Comparison of ENCODE assay signal across 9 cellular contexts in the genomic region with DNA sequence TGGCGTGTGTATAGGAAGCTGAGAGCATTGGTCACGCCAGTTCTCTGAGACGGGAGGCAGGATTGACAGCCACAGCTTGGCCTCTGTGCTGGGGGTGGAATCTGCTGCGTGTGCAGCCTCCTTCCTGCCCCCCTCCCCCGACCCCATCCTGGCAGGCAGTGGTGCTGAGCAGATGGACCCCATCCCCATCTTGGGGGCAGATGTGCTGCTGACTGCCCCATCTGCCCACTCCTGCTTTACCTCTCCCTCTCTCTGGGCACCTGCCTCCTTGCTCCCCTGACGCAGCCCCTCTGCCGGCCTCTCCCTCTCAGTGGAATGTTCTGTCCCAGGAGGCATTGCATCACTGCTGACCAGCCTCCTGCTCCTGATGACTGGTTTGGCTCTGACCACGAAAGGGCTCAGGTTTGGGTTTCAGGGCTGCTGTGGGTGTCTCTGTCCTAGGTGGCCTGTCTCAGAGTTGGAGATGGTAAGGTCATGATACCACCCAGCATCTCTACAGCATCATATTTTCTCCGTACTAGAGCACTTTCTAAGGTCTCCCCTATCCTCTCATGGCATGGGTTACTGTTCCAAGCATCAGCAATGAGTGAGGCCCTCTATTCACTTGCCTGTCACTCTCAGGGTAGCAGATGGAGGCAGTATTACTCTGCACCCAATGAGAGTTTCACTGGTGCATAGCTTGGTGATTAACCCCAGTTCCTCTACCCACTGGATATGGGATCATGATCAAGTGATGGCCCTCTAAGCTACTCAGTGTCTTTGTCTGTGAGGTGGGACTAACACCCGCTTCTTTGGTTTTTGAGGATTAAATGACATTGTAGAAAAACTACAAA.
DNase-seq lines count a peak whose midpoint lies in the region; ATAC-seq, FAIRE-seq and TF ChIP-seq lines count a peak whose summit lies in the region.
"Had no signal": no experiment of that assay in that cellular context is flagged by ENCODE, and none has a peak within 500 bp of the region (broad histone marks: within the 10 kb centered on the region; RNA-seq: fewer than 3 reads in every experiment).

No MANE protein-coding gene starts in this region.

- H3K4me3 ChIP-seq in fibroblast of pulmonary artery (replicated peaks; ENCODE audit: low read depth, low read length): no peak overlapping the region

- TF ChIP-seq POLR2A in H54 (IDR thresholded peaks at IDR 0.05; ENCODE audit: low read depth, low read length): no peak

- DNase-seq in ELR (ENCODE audit: low read depth) (peak; percentile 42), NCI-H226 (peak; percentile 32), fibroblast of pulmonary artery (ENCODE audit: low read depth) (peak; percentile 9), omental fat pad (ENCODE audit: low spot score) (no peak), H54 (ENCODE audit: insufficient read length, low spot score) (no peak)
- no peak for DNase-seq in activated naive CD4-positive, alpha-beta T cell treated with anti-CD3 and anti-CD28 coated beads, Interleukin-2, amount 50 U/mL, for 16 hours
- no peak for DNase-seq in activated CD4-positive, alpha-beta T cell treated with anti-CD3 and anti-CD28 coated beads for 48 hours
- DNase-seq in activated CD8-positive, alpha-beta memory T cell treated with anti-CD3 and anti-CD28 coated beads, Interleukin-2, amount 50 U/mL, for 48 hours: no peak
- DNase-seq: stimulated activated naive CD4-positive, alpha-beta T cell treated with Interleukin-2 at 50 U/mL for 16 hours had no signal

- peak; percentile 80 for ATAC-seq in omental fat pad (ENCODE audit: low FRiP score)

- no peak for FAIRE-seq in H54 (lab: Jason Lieb, UNC)

- TF ChIP-seq CTCF in fibroblast of pulmonary artery (IDR thresholded peaks at IDR 0.05; ENCODE audit: low read length, missing control alignments) (no peak), omental fat pad (IDR thresholded peaks at IDR 0.05) (no peak)

Comparison
In these comparisons a context has a peak if more than half of its experiments do, and no peak if none do; other contexts are left out.
1. DNase-seq: peak in ELR (single experiment), NCI-H226 (single experiment) and fibroblast of pulmonary artery (single experiment); none in omental fat pad (single experiment), H54 (single experiment), activated naive CD4-positive, alpha-beta T cell treated with anti-CD3 and anti-CD28 coated beads, Interleukin-2, amount 50 U/mL, for 16 hours (single experiment), activated CD4-positive, alpha-beta T cell treated with anti-CD3 and anti-CD28 coated beads for 48 hours (single experiment) and activated CD8-positive, alpha-beta memory T cell treated with anti-CD3 and anti-CD28 coated beads, Interleukin-2, amount 50 U/mL, for 48 hours (single experiment).